Comparison of ENCODE assay signal across 22 cellular contexts in genomic region chr9:116358251-116358650, GRCh38.
A peak's percentile ranks its signal among the peaks of the same experiment; 100 is the strongest.
DNase-seq lines count a peak whose midpoint lies in the region; ATAC-seq, FAIRE-seq and TF ChIP-seq lines count a peak whose summit lies in the region.
"Had no signal": no experiment of that assay in that cellular context is flagged by ENCODE, and none has a peak within 500 bp of the region (broad histone marks: within the 10 kb centered on the region; RNA-seq: fewer than 3 reads in every experiment).

No MANE protein-coding gene starts in this region.

- H3K79me1 ChIP-seq in trophoblast cell (ENCODE audit: low read length): no peaks in the 10 kb centered on the region

- H2AFZ ChIP-seq in GM23248 (no peak overlapping the region), astrocyte (ENCODE audit: low read depth, low read length) (no peak overlapping the region), trophoblast cell (ENCODE audit: insufficient read depth, low read length, poor library complexity) (no peak overlapping the region)

- H3K4me3 ChIP-seq in GM23248 (no peak overlapping the region), astrocyte (ENCODE audit: insufficient read depth, low read depth, low read length) (no peak overlapping the region), trophoblast cell (ENCODE audit: low read depth, low read length) (no peak overlapping the region)
- H3K4me3 ChIP-seq: BLaER1 had no signal

- H3K9me2 ChIP-seq in GM23248 (ENCODE audit: insufficient read depth): no peaks in the 10 kb centered on the region

- H4K12ac ChIP-seq in trophoblast cell (ENCODE audit: low read depth, low read length): no peak overlapping the region

- peak; percentile 5 for DNase-seq in GM23248
- no peak for DNase-seq in astrocyte (ENCODE audit: low read depth)
- peak; percentile 71 to 79 for DNase-seq in trophoblast cell
- no peak for DNase-seq in NCI-H526 treated with DMSO at 0.1 percent for 48 hours (lab: John Stamatoyannopoulos, UW)
- DNase-seq in NCI-H1105 (lab: John Stamatoyannopoulos, UW): no peak
- DNase-seq: Caco-2; CD4-positive, CD25-positive, alpha-beta regulatory T cell; CD8-positive, alpha-beta T cell; DMS153; DND-41; H7; HCEC 1CT had no signal

- H3K14ac ChIP-seq in trophoblast cell (ENCODE audit: low read length): no peak overlapping the region

- FAIRE-seq in astrocyte (lab: Jason Lieb, UNC): no peak
- FAIRE-seq: A204.1, G401.6, GM18507, H1 had no signal

- H3K36me3 ChIP-seq in GM23248 (ENCODE audit: low read depth) (peaks cover 52% of the 10 kb centered on the region), astrocyte (ENCODE audit: insufficient read depth, low read length) (peaks cover 2% of the 10 kb centered on the region), trophoblast cell (ENCODE audit: control insufficient read depth in 1 of 2, insufficient read depth in 2 of 2, low read length in 2 of 2) (peaks cover 6 to 11% of the 10 kb centered on the region in 2 experiments)
- H3K36me3 ChIP-seq: BLaER1 had no signal

- no peak overlapping the region for H4K8ac ChIP-seq in trophoblast cell (ENCODE audit: low read depth, low read length)

- H3K9me3 Mint-ChIP-seq in astrocyte (ENCODE audit: unreplicated experiment): no peaks in the 10 kb centered on the region
- H3K9me3 Mint-ChIP-seq: CD8-positive, alpha-beta T cell had no signal

- peaks cover 12% of the 10 kb centered on the region for H3K4me1 ChIP-seq in GM23248 (ENCODE audit: insufficient read depth)
- peaks cover 4% of the 10 kb centered on the region for H3K4me1 ChIP-seq in astrocyte (ENCODE audit: insufficient read depth, low read length)
- no peaks in the 10 kb centered on the region for H3K4me1 ChIP-seq in trophoblast cell (ENCODE audit: control insufficient read depth in 1 of 2, insufficient read depth in 2 of 2, low read length in 2 of 2)
- H3K4me1 ChIP-seq: BLaER1, Caco-2 had no signal

- H3K79me2 ChIP-seq in GM23248 (ENCODE audit: insufficient read depth) (no peaks in the 10 kb centered on the region), astrocyte (ENCODE audit: insufficient read depth, low read length) (no peaks in the 10 kb centered on the region), trophoblast cell (ENCODE audit: control insufficient read depth, insufficient read depth, low read length, poor library complexity) (no peaks in the 10 kb centered on the region)

- H3F3A ChIP-seq in GM23248 (ENCODE audit: insufficient read depth): peaks cover 22% of the 10 kb centered on the region

- H2AK5ac ChIP-seq in trophoblast cell (ENCODE audit: low read length): no peak overlapping the region

- no peak overlapping the region for H2BK5ac ChIP-seq in trophoblast cell (ENCODE audit: low read depth, low read length, poor library complexity)

- no peaks in the 10 kb centered on the region for H3K27me3 ChIP-seq in GM23248 (replicated peaks; ENCODE audit: insufficient read depth)
- H3K27me3 ChIP-seq in astrocyte (ENCODE audit: insufficient read depth, low read length): peaks cover 2% of the 10 kb centered on the region
- H3K27me3 ChIP-seq in trophoblast cell (ENCODE audit: insufficient read depth, low read length): no peaks in the 10 kb centered on the region
- H3K27me3 ChIP-seq: BLaER1 had no signal

- H3K4me2 ChIP-seq in GM23248 (ENCODE audit: unreplicated experiment) (no peak overlapping the region), astrocyte (ENCODE audit: low read length) (no peak overlapping the region), trophoblast cell (ENCODE audit: low read length) (no peak overlapping the region)
- H3K4me2 ChIP-seq: BLaER1 had no signal

- H3K9me3 ChIP-seq in GM23248 (ENCODE audit: low read depth): no peaks in the 10 kb centered on the region
- H3K9me3 ChIP-seq in astrocyte (ENCODE audit: insufficient read depth, low read depth, low read length): no peaks in the 10 kb centered on the region
- H3K9me3 ChIP-seq in trophoblast cell (ENCODE audit: insufficient read depth, low read depth, low read length): no peaks in the 10 kb centered on the region
- H3K9me3 ChIP-seq: BLaER1, Caco-2 had no signal

- H3K4me1 Mint-ChIP-seq in astrocyte (ENCODE audit: low read depth, unreplicated experiment): peaks cover 10% of the 10 kb centered on the region
- H3K4me1 Mint-ChIP-seq: B cell; CD4-positive, CD25-positive, alpha-beta regulatory T cell had no signal

- H3K4ac ChIP-seq in trophoblast cell (ENCODE audit: low read depth, low read length): no peak overlapping the region

- H3K27ac ChIP-seq in GM23248 (no peak overlapping the region), astrocyte (ENCODE audit: low read depth, low read length) (no peak overlapping the region), trophoblast cell (ENCODE audit: low read depth, low read length) (no peak overlapping the region)
- H3K27ac ChIP-seq: 22Rv1, BLaER1, C4-2B had no signal

- H3K23ac ChIP-seq in trophoblast cell (ENCODE audit: low read length): no peak overlapping the region

- no peak overlapping the region for H3K9ac ChIP-seq in GM23248
- no peak overlapping the region for H3K9ac ChIP-seq in astrocyte (ENCODE audit: low read length)
- H3K9ac ChIP-seq in trophoblast cell (ENCODE audit: low read length): no peak overlapping the region
- H3K9ac ChIP-seq: BLaER1 had no signal

- WGBS in GM23248 (ENCODE audit: low coverage in 1 of 2, low lambda C conversion rate in 2 of 2, missing lambda C conversion rate in 2 of 2), 2 experiments: 85 to 89% methylated on average over 3 of the region's 3 CpGs
- no CpG with 5 or more reads among the region's 3 CpGs for whole genome bisulfite sequencing in trophoblast cell (ENCODE audit: extremely low coverage, insufficient coverage, insufficient read length)

- in situ Hi-C loops in GM23248 (cut with MboI): no loop called here

- peak; percentile 86 for ATAC-seq in esophagus mucosa
- ATAC-seq in GM21367 (IDR thresholded peaks at IDR 0.05; ENCODE audit: unreplicated experiment): no peak
- ATAC-seq: CD8-positive, alpha-beta T cell had no signal

- no peak overlapping the region for H3K18ac ChIP-seq in trophoblast cell (ENCODE audit: low read length)

- H3K36me3 Mint-ChIP-seq in astrocyte (ENCODE audit: low read depth, unreplicated experiment): peaks cover 76% of the 10 kb centered on the region
- H3K36me3 Mint-ChIP-seq: CD4-positive, CD25-positive, alpha-beta regulatory T cell; CD8-positive, alpha-beta T cell had no signal

- H4K91ac ChIP-seq in trophoblast cell (ENCODE audit: low read depth, low read length): no peak overlapping the region

- peak overlapping the region; percentile 51 for H3K27ac Mint-ChIP-seq in astrocyte (ENCODE audit: unreplicated experiment)
- H3K27ac Mint-ChIP-seq: B cell; CD4-positive, CD25-positive, alpha-beta regulatory T cell; CD8-positive, alpha-beta T cell had no signal

- H2BK12ac ChIP-seq in trophoblast cell (ENCODE audit: low read length): no peak overlapping the region

- H2BK120ac ChIP-seq in trophoblast cell (ENCODE audit: insufficient read depth, low read length, poor library complexity): no peak overlapping the region

- peaks cover 1% of the 10 kb centered on the region for H3K27me3 Mint-ChIP-seq in astrocyte (ENCODE audit: low read depth, unreplicated experiment)
- H3K27me3 Mint-ChIP-seq: B cell; CD4-positive, CD25-positive, alpha-beta regulatory T cell had no signal

- no peak overlapping the region for H3K4me3 Mint-ChIP-seq in astrocyte (ENCODE audit: unreplicated experiment)
- H3K4me3 Mint-ChIP-seq: B cell; CD4-positive, CD25-positive, alpha-beta regulatory T cell; CD8-positive, alpha-beta T cell had no signal

- no peak for TF ChIP-seq CTCF in astrocyte (IDR thresholded peaks at IDR 0.05; ENCODE audit: insufficient read depth, low read depth, low read length)

- H4K20me1 ChIP-seq in GM23248 (ENCODE audit: insufficient read depth) (no peaks in the 10 kb centered on the region; the same call in 1 of the 2 replicates), astrocyte (ENCODE audit: insufficient read depth, low read length) (peaks cover 6% of the 10 kb centered on the region)
- H4K20me1 ChIP-seq: BLaER1 had no signal

Comparison
In these comparisons a context has a peak if more than half of its experiments do, and no peak if none do; other contexts are left out.
1. DNase-seq: peak in GM23248 (single experiment) and trophoblast cell (2 of 2); none in astrocyte (single experiment), NCI-H526 treated with DMSO at 0.1 percent for 48 hours (single experiment) and NCI-H1105 (single experiment).